8 cellular contexts compared by ENCODE assay signal in genomic region chr2:233565685-233566140, GRCh38. TPM values are rescaled to one million over a fixed set of nuclear protein-coding genes. Genes with fewer than 3 reads are reported as not detected.
DNase-seq lines count a peak whose midpoint lies in the region; ATAC-seq and TF ChIP-seq lines count a peak whose summit lies in the region.

No MANE protein-coding gene starts in this region.

- peaks cover 0 to 9% (median 3%) of the 10 kb centered on the region in 4 donors for H3K4me1 ChIP-seq in liver (ENCODE audit: control insufficient read depth in 4 of 4, insufficient read depth in 4 of 4, low read length in 3 of 4)
- H3K4me1 ChIP-seq in aorta (ENCODE audit: control insufficient read depth in 1 of 2, insufficient read depth in 2 of 2, low read length in 2 of 2), result no peaks in the 10 kb centered on the region

- TF ChIP-seq RAD21 in liver (IDR thresholded peaks at IDR 0.05), result no peak

- peak overlapping the region; percentile 95 for H3K4me3 Mint-ChIP-seq in activated naive CD8-positive, alpha-beta T cell

- H3K27me3 ChIP-seq in liver (ENCODE audit: control insufficient read depth in 4 of 4, insufficient read depth in 4 of 4, low read length in 3 of 4), result no peaks in the 10 kb centered on the region
- H3K27me3 ChIP-seq in aorta (ENCODE audit: control insufficient read depth in 1 of 2, insufficient read depth in 2 of 2, low read length in 1 of 2), result no peaks in the 10 kb centered on the region

- H3K9ac ChIP-seq in liver (ENCODE audit: low read depth in 1 of 2, low read length in 2 of 2), result peak overlapping the region; percentile 67 to 94

- H3K27ac Mint-ChIP-seq in activated naive CD8-positive, alpha-beta T cell, result peak overlapping the region; percentile 94

- DNase-seq in GM12864 (ENCODE audit: low read depth), result peak; percentile 8
- no peak for DNase-seq in aorta
- DNase-seq in GOT3 (lab: John Stamatoyannopoulos, UW), result no peak
- no peak for DNase-seq in putamen (ENCODE audit: low spot score)
- no peak for DNase-seq in SK-N-DZ (ENCODE audit: low spot score)

- H3K36me3 Mint-ChIP-seq in activated naive CD8-positive, alpha-beta T cell, result peaks cover 2% of the 10 kb centered on the region

- ATAC-seq in HG02884 (IDR thresholded peaks at IDR 0.05; ENCODE audit: unreplicated experiment) (peak; percentile 53), aorta (ENCODE audit: low FRiP score) (no peak)

- WGBS in liver, result 3% methylated on average over 6 of the region's 6 CpGs
- WGBS in aorta, 2 donors, result 0 to 1% methylated on average over 6 of the region's 6 CpGs

- no peaks in the 10 kb centered on the region for H3K27me3 Mint-ChIP-seq in activated naive CD8-positive, alpha-beta T cell

- H3K4me1 Mint-ChIP-seq in activated naive CD8-positive, alpha-beta T cell (ENCODE audit: low read depth), result peaks cover 11% of the 10 kb centered on the region

- no peaks in the 10 kb centered on the region for H3K9me3 Mint-ChIP-seq in activated naive CD8-positive, alpha-beta T cell (ENCODE audit: low read depth)

- intact Hi-C loops in aorta (cut with DNase I), result loop anchor here in 1 of 2 donors (5.0 kb wide), 1 partner anchor 147 kb away; the partner anchor contains the start of gene UGT1A5

- H3K36me3 ChIP-seq in liver (ENCODE audit: control insufficient read depth in 4 of 4, insufficient read depth in 3 of 4, low read depth in 1 of 4, low read length in 3 of 4) (peaks cover 0 to 7% (median under 1%) of the 10 kb centered on the region in 4 donors), aorta (ENCODE audit: control insufficient read depth in 1 of 2, insufficient read depth in 2 of 2, low read length in 1 of 2) (peaks cover 0 to 1% of the 10 kb centered on the region in 2 donors)

- H3K27ac ChIP-seq in liver (ENCODE audit: low read depth in 1 of 2, low read length in 2 of 2), result peak overlapping the region; percentile 78 to 98
- peak overlapping the region in 1 of 2 donors; percentile 43 for H3K27ac ChIP-seq in aorta (ENCODE audit: low read depth in 1 of 2, low read length in 2 of 2)

- H3K9me3 ChIP-seq in liver (ENCODE audit: control insufficient read depth in 4 of 4, low read length in 3 of 4) (no peaks in the 10 kb centered on the region), aorta (ENCODE audit: control insufficient read depth, low read length) (no peaks in the 10 kb centered on the region)

- H3K4me3 ChIP-seq in GM12864 (ENCODE audit: low read depth, low read length) (peak overlapping the region; percentile 74), liver (ENCODE audit: low read depth in 1 of 3, low read length in 3 of 3) (peak overlapping the region; percentile 63 to 99 (median 72)), aorta (ENCODE audit: low read length in 2 of 2) (peak overlapping the region; percentile 65 to 78)

- TF ChIP-seq CTCF in GM12864 (IDR thresholded peaks at IDR 0.05; ENCODE audit: low read depth, low read length, missing control alignments) (no peak), liver (IDR thresholded peaks at IDR 0.05; ENCODE audit: low read depth, low read length, missing input control) (no peak)

TF ChIP-seq in liver, 16 proteins besides CTCF, POLR2A, EP300 and RAD21:
- TF ChIP-seq GABPA (IDR thresholded peaks at IDR 0.05 in 1 of 2, conservative IDR thresholded peaks at IDR 0.05 in 1 of 2) (peak in 1 of 2 donors; percentile 46), FOXA1 (IDR thresholded peaks at IDR 0.05) (no peak)

RNA-seq across cellular contexts. Expression of gene USP40, which starts 0.9 kb away (rescaled TPM):
- total RNA-seq in liver (10 to 100 TPM; 12.0 to 29.0 TPM), aorta (10 to 100 TPM; 28.4 to 52.6 TPM)
- polyA plus RNA-seq in liver (10 to 100 TPM; 13.7 to 20.4 TPM), aorta (10 to 100 TPM; 11.4 to 31.5 TPM)
- 11.0 and 12.5 TPM in 2 replicates for polyA plus RNA-seq in SK-N-DZ (2014; cell fraction: cytosol; rRNA removed)
- polyA plus RNA-seq in SK-N-DZ (2014; cell fraction: nucleus; rRNA removed), result 20.6 and 31.8 TPM in 2 replicates

RNA-seq across cellular contexts. Expression of gene UGT1A8, which starts 51.7 kb away (rescaled TPM):
- under 1 TPM in 1 of 2 donors, not detected in 1; 0.17 TPM for total RNA-seq in liver
- under 1 TPM; 0.48 to 0.51 TPM for polyA plus RNA-seq in liver
- total RNA-seq in aorta, result not detected
- polyA plus RNA-seq in aorta, result 1 to 10 TPM in 1 of 2 donors, not detected in 1; 1.0 TPM
- not detected in 2 replicates for polyA plus RNA-seq in SK-N-DZ (2014; cell fraction: cytosol; rRNA removed)
- not detected in 2 replicates for polyA plus RNA-seq in SK-N-DZ (2014; cell fraction: nucleus; rRNA removed)
